Comparison of ENCODE assay signal across 8 cellular contexts in genomic region chr16:23509763-23510153, GRCh38. TPM values are rescaled to one million over a fixed set of nuclear protein-coding genes. Genes with fewer than 3 reads are reported as not detected.
DNase-seq lines count a peak whose midpoint lies in the region; ATAC-seq and TF ChIP-seq lines count a peak whose summit lies in the region.

No MANE protein-coding gene starts in this region.

- H3K27ac Mint-ChIP-seq in CD4-positive, CD25-positive, alpha-beta regulatory T cell, result peak overlapping the region in 2 of 3 donors; percentile 88 to 93

- H3K79me2 ChIP-seq in hepatocyte, result peaks cover 52% of the 10 kb centered on the region

- in situ Hi-C loops in gastrocnemius medialis (cut with MboI; ENCODE audit: low sequenced_read_pairs in 4 of 4), result no loop called here

- no peak for TF ChIP-seq POLR2A in gastrocnemius medialis (IDR thresholded peaks at IDR 0.05)

- H3K4me2 ChIP-seq in hepatocyte, result peak overlapping the region; percentile 100

- peaks cover 0 to 2% (median 0%) of the 10 kb centered on the region in 7 donors for H3K9me3 Mint-ChIP-seq in CD4-positive, CD25-positive, alpha-beta regulatory T cell

- TF ChIP-seq CTCF in hepatocyte (IDR thresholded peaks at IDR 0.05; ENCODE audit: poor library complexity), result no peak
- no peak for TF ChIP-seq CTCF in gastrocnemius medialis (IDR thresholded peaks at IDR 0.05 in 4 of 5, conservative IDR thresholded peaks at IDR 0.05 in 1 of 5)

- peak overlapping the region; percentile 90 to 98 (median 94) for H3K4me3 Mint-ChIP-seq in CD4-positive, CD25-positive, alpha-beta regulatory T cell

- peak overlapping the region; percentile 92 for H3K4me3 ChIP-seq in CD4-positive, CD25-positive, alpha-beta regulatory T cell (ENCODE audit: low read depth, low read length)
- peak overlapping the region; percentile 78 for H3K4me3 ChIP-seq in NT2/D1 (ENCODE audit: insufficient read length, low read depth)
- peak overlapping the region; percentile 85 for H3K4me3 ChIP-seq in hepatocyte
- peak overlapping the region; percentile 70 to 86 (median 78) for H3K4me3 ChIP-seq in gastrocnemius medialis

- peak overlapping the region; percentile 95 for H3K9ac ChIP-seq in NT2/D1 (ENCODE audit: insufficient read length, low read depth)

- peak; percentile 2 to 66 (median 46) for DNase-seq in CD4-positive, CD25-positive, alpha-beta regulatory T cell
- no peak for DNase-seq in NT2/D1 (ENCODE audit: low read depth, low spot score)
- peak; percentile 39 for DNase-seq in hepatocyte (ENCODE audit: low spot score)
- DNase-seq in gastrocnemius medialis, result peak in 1 of 2 donors; percentile 38
- no peak for DNase-seq in NCI-H446 treated with DMSO at 0.1 percent for 48 hours (lab: John Stamatoyannopoulos, UW)

- no peak overlapping the region for H2AFZ ChIP-seq in hepatocyte

- ATAC-seq in CD4-positive, CD25-positive, alpha-beta regulatory T cell (ENCODE audit: low read depth in 2 of 2), result peak; percentile 23 to 35
- peak; percentile 3 for ATAC-seq in GM21825 (IDR thresholded peaks at IDR 0.05; ENCODE audit: unreplicated experiment)
- peak; percentile 47 to 54 for ATAC-seq in gastrocnemius medialis
- no peak for ATAC-seq in HG03095 (IDR thresholded peaks at IDR 0.05; ENCODE audit: unreplicated experiment)

- peaks cover 46% of the 10 kb centered on the region for H4K20me1 ChIP-seq in hepatocyte (ENCODE audit: insufficient read depth, poor library complexity, severe bottlenecking)

- H3K36me3 ChIP-seq in CD4-positive, CD25-positive, alpha-beta regulatory T cell (ENCODE audit: control insufficient read depth, insufficient read depth, low read length), result peaks cover 4% of the 10 kb centered on the region
- H3K36me3 ChIP-seq in NT2/D1 (ENCODE audit: insufficient read depth, insufficient read length, low read length) (peaks cover 34% of the 10 kb centered on the region), hepatocyte (replicated peaks; ENCODE audit: insufficient read depth, low read depth) (no peaks in the 10 kb centered on the region), gastrocnemius medialis (peaks cover 0 to 3% of the 10 kb centered on the region in 2 donors)

- H3K27me3 Mint-ChIP-seq in CD4-positive, CD25-positive, alpha-beta regulatory T cell, result peaks cover 7% of the 10 kb centered on the region

- H3K4me1 ChIP-seq in CD4-positive, CD25-positive, alpha-beta regulatory T cell (ENCODE audit: control insufficient read depth, insufficient read depth, low read length, poor library complexity, severe bottlenecking), result peaks cover 53% of the 10 kb centered on the region
- H3K4me1 ChIP-seq in NT2/D1 (ENCODE audit: insufficient read depth, insufficient read length) (peaks cover 10% of the 10 kb centered on the region), hepatocyte (ENCODE audit: insufficient read depth) (peaks cover 4% of the 10 kb centered on the region), gastrocnemius medialis (peaks cover 17 to 34% of the 10 kb centered on the region in 2 donors)

- no peaks in the 10 kb centered on the region for H3K27me3 ChIP-seq in CD4-positive, CD25-positive, alpha-beta regulatory T cell (ENCODE audit: control insufficient read depth, insufficient read depth, low read length)
- H3K27me3 ChIP-seq in NT2/D1 (ENCODE audit: insufficient read depth, insufficient read length) (no peaks in the 10 kb centered on the region), hepatocyte (no peaks in the 10 kb centered on the region), gastrocnemius medialis (no peaks in the 10 kb centered on the region)

- intact Hi-C loops in gastrocnemius medialis (cut with DNase I; ENCODE audit: low total_unique reads), result loop anchor here (2.0 kb wide), 1 partner anchor 87 kb away; the partner anchor contains the start of gene NDUFAB1

- H3K9me2 ChIP-seq in hepatocyte (replicated peaks; ENCODE audit: insufficient read depth), result no peaks in the 10 kb centered on the region

- WGBS in adipose tissue, 3 donors, result 0 to 1% (median 0%) methylated on average over 14 to 17 of the region's 17 CpGs
- WGBS in hepatocyte (ENCODE audit: low lambda C conversion rate, missing lambda C conversion rate), result 0% methylated on average over 11 of the region's 17 CpGs

- H3K4me1 Mint-ChIP-seq in CD4-positive, CD25-positive, alpha-beta regulatory T cell, result peaks cover 4 to 72% (median 48%) of the 10 kb centered on the region in 4 donors

- no peaks in the 10 kb centered on the region for H3K9me3 ChIP-seq in CD4-positive, CD25-positive, alpha-beta regulatory T cell (ENCODE audit: control insufficient read depth in 2 of 2, low read length in 2 of 2)
- H3K9me3 ChIP-seq in NT2/D1 (ENCODE audit: insufficient read depth, low read length), result no peaks in the 10 kb centered on the region
- no peaks in the 10 kb centered on the region for H3K9me3 ChIP-seq in hepatocyte (ENCODE audit: low read depth)
- no peaks in the 10 kb centered on the region for H3K9me3 ChIP-seq in gastrocnemius medialis

- H3K36me3 Mint-ChIP-seq in CD4-positive, CD25-positive, alpha-beta regulatory T cell, result peaks cover 12% of the 10 kb centered on the region

- peak overlapping the region; percentile 33 for H3K27ac ChIP-seq in CD4-positive, CD25-positive, alpha-beta regulatory T cell (ENCODE audit: insufficient read depth, low read length, poor library complexity, severe bottlenecking)
- H3K27ac ChIP-seq in adipose tissue (ENCODE audit: low read depth, low read length) (peak overlapping the region; percentile 64), hepatocyte (peak overlapping the region; percentile 49), gastrocnemius medialis (peak overlapping the region; percentile 84 to 92 (median 92))

RNA-seq across cellular contexts. Expression of gene GGA2, which starts 0.5 kb away (rescaled TPM):
- 109 TPM for total RNA-seq in CD4-positive, CD25-positive, alpha-beta regulatory T cell
- polyA plus RNA-seq in CD4-positive, CD25-positive, alpha-beta regulatory T cell, result 10 to 100 TPM; 46.5 to 52.8 (median 49.4) TPM
- polyA plus RNA-seq in adipose tissue (10 to 100 TPM; 17.6 to 33.4 (median 22.8) TPM), hepatocyte (73.1 and 76.6 TPM in 2 replicates)
- total RNA-seq in hepatocyte (42.4 and 56.4 TPM in 2 replicates), gastrocnemius medialis (10 to 100 TPM; 31.0 to 79.9 (median 48.8) TPM)

RNA-seq across cellular contexts. Expression of gene EARS2, which starts 47.4 kb away (rescaled TPM):
- 10.2 TPM for total RNA-seq in CD4-positive, CD25-positive, alpha-beta regulatory T cell
- 10 to 100 TPM in 3 of 4 donors, 1 to 10 TPM in 1; 9.5 to 13.5 (median 12.0) TPM for polyA plus RNA-seq in CD4-positive, CD25-positive, alpha-beta regulatory T cell
- polyA plus RNA-seq in adipose tissue, result 10 to 100 TPM in 1 of 3 donors, 1 to 10 TPM in 2; 7.0 to 11.6 (median 9.0) TPM
- total RNA-seq in hepatocyte, result 19.0 and 26.5 TPM in 2 replicates
- polyA plus RNA-seq in hepatocyte, result 23.1 and 25.2 TPM in 2 replicates
- total RNA-seq in gastrocnemius medialis, result 10 to 100 TPM in 3 of 4 donors, 1 to 10 TPM in 1; 8.4 to 39.6 (median 19.3) TPM

RNA-seq across cellular contexts. Expression of gene UBFD1, which starts 47.8 kb away (rescaled TPM):
- total RNA-seq in CD4-positive, CD25-positive, alpha-beta regulatory T cell, result 38.8 TPM
- polyA plus RNA-seq in CD4-positive, CD25-positive, alpha-beta regulatory T cell, result 10 to 100 TPM; 13.0 to 17.5 (median 14.7) TPM
- polyA plus RNA-seq in adipose tissue (10 to 100 TPM in 2 of 3 donors, 1 to 10 TPM in 1; 8.4 to 20.0 (median 14.3) TPM), hepatocyte (44.5 and 48.6 TPM in 2 replicates)
- total RNA-seq in hepatocyte (107 TPM in 2 replicates), gastrocnemius medialis (100 to 1,000 TPM; 133 to 367 (median 317) TPM)

RNA-seq across cellular contexts. Expression of gene COG7, which starts 56.8 kb away (rescaled TPM):
- total RNA-seq in CD4-positive, CD25-positive, alpha-beta regulatory T cell, result 18.7 TPM
- polyA plus RNA-seq in CD4-positive, CD25-positive, alpha-beta regulatory T cell, result 10 to 100 TPM in 3 of 4 donors, 1 to 10 TPM in 1; 9.2 to 14.1 (median 11.1) TPM
- polyA plus RNA-seq in adipose tissue, result 10 to 100 TPM in 2 of 3 donors, 1 to 10 TPM in 1; 7.3 to 12.4 (median 12.3) TPM
- 11.8 and 15.4 TPM in 2 replicates for total RNA-seq in hepatocyte
- 13.5 and 14.7 TPM in 2 replicates for polyA plus RNA-seq in hepatocyte
- 10 to 100 TPM in 1 of 4 donors, 1 to 10 TPM in 3; 6.6 to 12.9 (median 7.1) TPM for total RNA-seq in gastrocnemius medialis

Comparison
In these comparisons a context has a peak if more than half of its experiments do, and no peak if none do; other contexts are left out.
1. DNase-seq: peak in CD4-positive, CD25-positive, alpha-beta regulatory T cell (3 of 3) and hepatocyte (single experiment); none in NT2/D1 (single experiment) and NCI-H446 treated with DMSO at 0.1 percent for 48 hours (single experiment).
2. H3K27ac ChIP-seq: peak in every context shown above with its lines; median percentile 92 in gastrocnemius medialis; 64 in adipose tissue; 49 in hepatocyte; 33 in CD4-positive, CD25-positive, alpha-beta regulatory T cell.
3. Peak in every context shown above with its lines, with median percentiles within 50 percentile points of each other: H3K4me3 ChIP-seq.